1 cellular context compared by ENCODE assay signal in the genomic region with DNA sequence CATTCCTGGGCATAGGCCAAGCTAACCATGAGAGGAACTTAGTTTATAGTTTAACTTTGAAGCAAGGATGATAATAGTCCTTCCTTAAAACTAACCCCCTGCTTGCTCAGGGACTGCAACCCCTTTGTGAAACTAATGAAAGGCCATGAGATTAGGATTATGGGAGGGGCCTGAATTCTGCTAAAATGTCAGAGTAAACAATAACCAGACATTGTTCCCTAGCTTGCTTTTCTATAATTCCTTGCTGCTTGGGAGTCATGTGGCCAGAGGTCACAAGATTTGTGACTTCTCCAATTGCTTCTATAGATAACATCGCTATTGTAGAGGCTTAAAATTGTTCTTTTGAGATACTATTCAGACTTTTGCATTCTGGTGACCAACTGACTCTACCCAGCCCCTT.
TF ChIP-seq lines count a peak whose summit lies in the region.

No MANE protein-coding gene starts in this region.

TF ChIP-seq in GM23338, 12 proteins besides CTCF, POLR2A, EP300 and RAD21 (continued from another document):
- TF ChIP-seq, protein P1, sequence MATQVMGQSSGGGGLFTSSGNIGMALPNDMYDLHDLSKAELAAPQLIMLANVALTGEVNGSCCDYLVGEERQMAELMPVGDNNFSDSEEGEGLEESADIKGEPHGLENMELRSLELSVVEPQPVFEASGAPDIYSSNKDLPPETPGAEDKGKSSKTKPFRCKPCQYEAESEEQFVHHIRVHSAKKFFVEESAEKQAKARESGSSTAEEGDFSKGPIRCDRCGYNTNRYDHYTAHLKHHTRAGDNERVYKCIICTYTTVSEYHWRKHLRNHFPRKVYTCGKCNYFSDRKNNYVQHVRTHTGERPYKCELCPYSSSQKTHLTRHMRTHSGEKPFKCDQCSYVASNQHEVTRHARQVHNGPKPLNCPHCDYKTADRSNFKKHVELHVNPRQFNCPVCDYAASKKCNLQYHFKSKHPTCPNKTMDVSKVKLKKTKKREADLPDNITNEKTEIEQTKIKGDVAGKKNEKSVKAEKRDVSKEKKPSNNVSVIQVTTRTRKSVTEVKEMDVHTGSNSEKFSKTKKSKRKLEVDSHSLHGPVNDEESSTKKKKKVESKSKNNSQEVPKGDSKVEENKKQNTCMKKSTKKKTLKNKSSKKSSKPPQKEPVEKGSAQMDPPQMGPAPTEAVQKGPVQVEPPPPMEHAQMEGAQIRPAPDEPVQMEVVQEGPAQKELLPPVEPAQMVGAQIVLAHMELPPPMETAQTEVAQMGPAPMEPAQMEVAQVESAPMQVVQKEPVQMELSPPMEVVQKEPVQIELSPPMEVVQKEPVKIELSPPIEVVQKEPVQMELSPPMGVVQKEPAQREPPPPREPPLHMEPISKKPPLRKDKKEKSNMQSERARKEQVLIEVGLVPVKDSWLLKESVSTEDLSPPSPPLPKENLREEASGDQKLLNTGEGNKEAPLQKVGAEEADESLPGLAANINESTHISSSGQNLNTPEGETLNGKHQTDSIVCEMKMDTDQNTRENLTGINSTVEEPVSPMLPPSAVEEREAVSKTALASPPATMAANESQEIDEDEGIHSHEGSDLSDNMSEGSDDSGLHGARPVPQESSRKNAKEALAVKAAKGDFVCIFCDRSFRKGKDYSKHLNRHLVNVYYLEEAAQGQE (IDR thresholded peaks at IDR 0.05; ENCODE audit: unreplicated experiment): no peak
TF ChIP-seq in GM23338: peak in this region for 0.
